ENCODE assay signal across 23 cellular contexts in the genomic region with DNA sequence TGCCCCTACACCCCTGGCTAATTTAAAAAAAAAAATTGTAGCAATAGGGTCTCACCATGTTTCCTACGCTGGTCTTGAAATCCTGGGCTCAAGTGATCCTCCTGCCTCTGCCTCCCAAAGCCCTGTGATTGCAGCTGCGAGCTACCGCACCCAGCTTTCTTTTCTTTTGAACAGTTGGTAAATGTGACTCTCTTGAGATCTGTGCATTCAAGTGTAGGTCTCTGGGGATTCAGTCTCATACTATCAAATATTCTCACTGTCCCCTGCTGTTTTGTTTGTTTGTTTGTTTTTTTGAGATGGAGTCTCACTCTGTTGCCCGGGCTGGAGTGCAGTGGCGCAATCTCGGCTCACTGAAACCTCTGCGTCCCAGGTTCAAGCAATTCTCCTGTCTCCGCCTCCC. TPM values are rescaled to one million over a fixed set of nuclear protein-coding genes. Genes with fewer than 3 reads are reported as not detected.
A peak's percentile ranks its signal among the peaks of the same experiment; 100 is the strongest.
DNase-seq lines count a peak whose midpoint lies in the region; ATAC-seq and TF ChIP-seq lines count a peak whose summit lies in the region.
"Had no signal": no experiment of that assay in that cellular context is flagged by ENCODE, and none has a peak within 500 bp of the region (broad histone marks: within the 10 kb centered on the region; RNA-seq: fewer than 3 reads in every experiment).

No MANE protein-coding gene starts in this region.

- TF ChIP-seq CTCF in GM06990 (IDR thresholded peaks at IDR 0.05; ENCODE audit: insufficient read depth, low read length, poor library complexity, severe bottlenecking) = no peak
- no peak for TF ChIP-seq CTCF in SU-DHL-6 (IDR thresholded peaks at IDR 0.05; ENCODE audit: insufficient read depth, low read length, poor library complexity, severe bottlenecking)
- TF ChIP-seq CTCF in ascending aorta (IDR thresholded peaks at IDR 0.05) = no peak

- ATAC-seq in naive B cell (ENCODE audit: low read depth in 2 of 2) = peak; percentile 52 to 81
- ATAC-seq: activated CD4-positive, CD25-positive, alpha-beta regulatory T cell treated with anti-CD3 and anti-CD28 coated beads, Interleukin-2, amount 50 U/mL, for 24 hours; activated naive CD4-positive, alpha-beta T cell treated with anti-CD3 and anti-CD28 coated beads, Interleukin-2, amount 50 U/mL, for 72 hours; body of pancreas had no signal

- H3K27ac Mint-ChIP-seq in T-helper 2 cell treated with Interferon-gamma antibody and Interleukin-4, amounts not matched to agents 5 μg/mL and 100 μg/mL, for 36 hours = peak overlapping the region; percentile 55
- peak overlapping the region in 5 of 6 donors; percentile 73 to 95 (median 92) for H3K27ac Mint-ChIP-seq in naive B cell
- H3K27ac Mint-ChIP-seq: CD4-positive, alpha-beta T cell had no signal

- DNase-seq in T-helper 2 cell treated with Interferon-gamma antibody and Interleukin-4, amounts not matched to agents 5 μg/mL and 100 μg/mL, for 36 hours (ENCODE audit: low spot score) = no peak
- DNase-seq in T-helper 2 cell = no peak
- DNase-seq in GM06990 (ENCODE audit: extremely low read depth, insufficient read length) = peak; percentile 24
- DNase-seq in naive B cell = no peak
- no peak for DNase-seq in HuH-7 (ENCODE audit: low spot score)
- DNase-seq in effector memory CD4-positive, alpha-beta T cell = no peak
- no peak for DNase-seq in ascending aorta (ENCODE audit: low spot score in 2 of 2)
- DNase-seq: activated CD8-positive, alpha-beta memory T cell treated with anti-CD3 and anti-CD28 coated beads, Interleukin-2, amount 50 U/mL, for 48 hours; body of pancreas; CD4-positive, alpha-beta T cell; cortex of kidney; DMS79 treated with DMSO at 0.1 percent for 48 hours; NCI-H187 treated with DMSO at 0.1 percent for 48 hours; NCI-H510A treated with DMSO at 0.1 percent for 48 hours; nucleus accumbens; SHP77 treated with DMSO at 0.1 percent for 48 hours; transverse colon had no signal

- no peaks in the 10 kb centered on the region for H3K9me3 Mint-ChIP-seq in T-helper 2 cell treated with Interferon-gamma antibody and Interleukin-4, amounts not matched to agents 5 μg/mL and 100 μg/mL, for 36 hours
- H3K9me3 Mint-ChIP-seq in naive B cell = no peaks in the 10 kb centered on the region
- H3K9me3 Mint-ChIP-seq: activated naive CD4-positive, alpha-beta T cell treated with anti-CD3 and anti-CD28 coated beads, Interleukin-2, amount 50 U/mL, for 72 hours; CD4-positive, alpha-beta T cell; T-helper 1 cell treated with Interleukin-12 subunit alpha and Interleukin-12 subunit beta and Interleukin-4 antibody, amounts not matched to agents 30 μg/mL and 1 μg/mL, for 36 hours had no signal

- H3K36me3 ChIP-seq in GM06990 (ENCODE audit: control insufficient read depth, insufficient read depth, low read length) (peaks cover 2% of the 10 kb centered on the region), SU-DHL-6 (ENCODE audit: low read length) (peaks cover 12% of the 10 kb centered on the region), ascending aorta (peaks cover 28 to 30% of the 10 kb centered on the region in 2 donors)
- peaks cover 33% of the 10 kb centered on the region for H3K36me3 ChIP-seq in effector memory CD4-positive, alpha-beta T cell (ENCODE audit: control insufficient read depth, insufficient read depth, low read length)

- intact Hi-C loops in ascending aorta (cut with DNase I) = no loop called here

- no peaks in the 10 kb centered on the region for H3K4me1 ChIP-seq in effector memory CD4-positive, alpha-beta T cell (ENCODE audit: control insufficient read depth, insufficient read depth, low read length, poor library complexity, severe bottlenecking)
- H3K4me1 ChIP-seq in ascending aorta = peaks cover 0 to 3% of the 10 kb centered on the region in 2 donors
- H3K4me1 ChIP-seq: body of pancreas, right atrium auricular region had no signal

- H3F3A ChIP-seq in SU-DHL-6 (ENCODE audit: insufficient read depth) = peaks cover 11% of the 10 kb centered on the region; the same call in 1 of the 2 replicates

- peaks cover 61% of the 10 kb centered on the region for H3K79me2 ChIP-seq in SU-DHL-6 (ENCODE audit: insufficient read depth, low read length)

- H3K4me3 ChIP-seq in GM06990 (replicated peaks; ENCODE audit: low read depth, low read length) (no peak overlapping the region), SU-DHL-6 (ENCODE audit: insufficient read depth, low read length, poor library complexity, severe bottlenecking) (no peak overlapping the region), ascending aorta (no peak overlapping the region)
- no peak overlapping the region for H3K4me3 ChIP-seq in effector memory CD4-positive, alpha-beta T cell (ENCODE audit: insufficient read depth, low read depth, low read length, poor library complexity, severe bottlenecking)
- H3K4me3 ChIP-seq: body of pancreas, right atrium auricular region, transverse colon had no signal

- H3K27ac ChIP-seq in SU-DHL-6 (ENCODE audit: low read depth, low read length) = peak overlapping the region; percentile 44; the same call in 1 of the 2 replicates
- H3K27ac ChIP-seq in effector memory CD4-positive, alpha-beta T cell (ENCODE audit: insufficient read depth, low read length, poor library complexity, severe bottlenecking) = no peak overlapping the region
- H3K27ac ChIP-seq in ascending aorta = no peak overlapping the region
- H3K27ac ChIP-seq: body of pancreas, HL-60, right atrium auricular region had no signal

- no peak overlapping the region for H2AFZ ChIP-seq in SU-DHL-6 (ENCODE audit: low read depth, low read length, severe bottlenecking)

- no peaks in the 10 kb centered on the region for H3K27me3 Mint-ChIP-seq in T-helper 2 cell treated with Interferon-gamma antibody and Interleukin-4, amounts not matched to agents 5 μg/mL and 100 μg/mL, for 36 hours (ENCODE audit: low read depth)
- H3K27me3 Mint-ChIP-seq in naive B cell = no peaks in the 10 kb centered on the region
- H3K27me3 Mint-ChIP-seq: CD4-positive, alpha-beta T cell had no signal

- H3K27me3 ChIP-seq in GM06990 (replicated peaks; ENCODE audit: control insufficient read depth, insufficient read depth, low read length) (no peaks in the 10 kb centered on the region), SU-DHL-6 (ENCODE audit: low read length) (no peaks in the 10 kb centered on the region), ascending aorta (no peaks in the 10 kb centered on the region)
- H3K27me3 ChIP-seq in effector memory CD4-positive, alpha-beta T cell (replicated peaks; ENCODE audit: control insufficient read depth, insufficient read depth, low read length, poor library complexity, severe bottlenecking) = no peaks in the 10 kb centered on the region
- H3K27me3 ChIP-seq: body of pancreas, right atrium auricular region, transverse colon had no signal

- H3K36me3 Mint-ChIP-seq in T-helper 2 cell treated with Interferon-gamma antibody and Interleukin-4, amounts not matched to agents 5 μg/mL and 100 μg/mL, for 36 hours (ENCODE audit: low read depth) = peaks cover 31% of the 10 kb centered on the region
- no peaks in the 10 kb centered on the region for H3K36me3 Mint-ChIP-seq in naive B cell

- no peaks in the 10 kb centered on the region for H4K20me1 ChIP-seq in SU-DHL-6 (ENCODE audit: low read depth, low read length)

- no peaks in the 10 kb centered on the region for H3K9me3 ChIP-seq in SU-DHL-6 (ENCODE audit: insufficient read depth, low read length)
- H3K9me3 ChIP-seq in effector memory CD4-positive, alpha-beta T cell (ENCODE audit: control insufficient read depth, low read length) = no peaks in the 10 kb centered on the region
- no peaks in the 10 kb centered on the region for H3K9me3 ChIP-seq in ascending aorta
- H3K9me3 ChIP-seq: body of pancreas, right atrium auricular region, transverse colon had no signal

- H3K4me3 Mint-ChIP-seq in T-helper 2 cell treated with Interferon-gamma antibody and Interleukin-4, amounts not matched to agents 5 μg/mL and 100 μg/mL, for 36 hours = no peak overlapping the region
- H3K4me3 Mint-ChIP-seq in naive B cell = peak overlapping the region in 6 of 8 donors; percentile 44 to 86 (median 68)
- H3K4me3 Mint-ChIP-seq: CD4-positive, alpha-beta T cell; T-helper 1 cell treated with Interleukin-12 subunit alpha and Interleukin-12 subunit beta and Interleukin-4 antibody, amounts not matched to agents 30 μg/mL and 1 μg/mL, for 36 hours had no signal

- peaks cover 10% of the 10 kb centered on the region for H3K4me1 Mint-ChIP-seq in T-helper 2 cell treated with Interferon-gamma antibody and Interleukin-4, amounts not matched to agents 5 μg/mL and 100 μg/mL, for 36 hours (ENCODE audit: low read depth)
- H3K4me1 Mint-ChIP-seq in naive B cell = peaks cover 16 to 45% (median 43%) of the 10 kb centered on the region in 3 donors

- H3K4me2 ChIP-seq in SU-DHL-6 (ENCODE audit: low read depth, low read length, poor library complexity, severe bottlenecking) = no peak overlapping the region

- no peaks in the 10 kb centered on the region for H3K9me2 ChIP-seq in SU-DHL-6 (replicated peaks; ENCODE audit: insufficient read depth, low read length)

- H3K9ac ChIP-seq in SU-DHL-6 (ENCODE audit: low read length) = no peak overlapping the region

RNA-seq across cellular contexts. Expression of a gene that starts 42.3 kb away (rescaled TPM):
- 100 to 1,000 TPM; 351 to 547 (median 399) TPM for polyA plus RNA-seq in naive B cell (ENCODE audit: low read depth in 6 of 6)
- total RNA-seq in ascending aorta = 41.9 TPM

RNA-seq across cellular contexts. Expression of a gene that starts 44.7 kb away (rescaled TPM):
- 100 to 1,000 TPM; 374 to 562 (median 427) TPM for polyA plus RNA-seq in naive B cell (ENCODE audit: low read depth in 6 of 6)
- 65.9 TPM for total RNA-seq in ascending aorta
